14 cellular contexts compared by ENCODE assay signal in the genomic region with DNA sequence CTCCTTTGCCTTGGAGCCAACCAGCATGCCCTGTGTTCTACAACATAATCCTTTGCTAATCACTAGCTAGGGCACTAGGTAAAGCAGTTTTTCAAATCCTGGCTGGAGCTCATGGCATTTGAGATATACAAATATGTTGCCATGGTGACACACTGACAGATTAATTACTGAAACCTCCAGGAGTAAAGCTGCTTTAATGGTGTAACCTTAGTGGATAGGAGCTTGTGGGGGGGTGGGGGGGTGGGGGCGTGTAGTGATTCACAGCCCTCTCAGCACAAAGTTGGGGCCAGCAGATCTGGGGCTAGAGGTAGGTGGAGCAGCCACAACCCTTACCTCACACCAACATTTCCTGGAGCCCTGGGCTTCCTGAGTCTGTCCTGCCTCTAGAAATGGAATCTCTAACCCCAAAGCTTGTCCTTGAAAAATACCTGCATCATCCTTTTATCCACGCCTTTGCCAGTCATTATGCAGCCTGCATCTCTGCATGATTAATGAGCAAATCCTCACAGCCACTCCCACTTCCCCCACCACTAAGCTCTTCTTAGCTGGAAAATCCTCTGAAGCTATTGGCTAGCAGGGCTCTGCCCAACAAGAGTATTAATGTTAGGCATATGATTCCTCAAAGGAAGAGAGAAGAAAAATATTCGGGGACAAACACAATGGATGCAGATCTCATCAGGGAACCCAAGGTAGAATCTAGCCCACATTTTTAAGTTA. TPM values are rescaled to one million over a fixed set of nuclear protein-coding genes. Genes with fewer than 3 reads are reported as not detected.
DNase-seq lines count a peak whose midpoint lies in the region; ATAC-seq and TF ChIP-seq lines count a peak whose summit lies in the region.
"Had no signal": no experiment of that assay in that cellular context is flagged by ENCODE, and none has a peak within 500 bp of the region (broad histone marks: within the 10 kb centered on the region; RNA-seq: fewer than 3 reads in every experiment).

No MANE protein-coding gene starts in this region.

- H3K9me3 ChIP-seq in CD8-positive, alpha-beta memory T cell (ENCODE audit: low read length): no peaks in the 10 kb centered on the region
- H3K9me3 ChIP-seq: lower lobe of right lung, neutrophil had no signal

- no peak overlapping the region for H3K4me3 ChIP-seq in fibroblast of mammary gland (ENCODE audit: control insufficient read depth, low read depth, low read length)
- H3K4me3 ChIP-seq in CD8-positive, alpha-beta memory T cell (ENCODE audit: low read length): no peak overlapping the region
- H3K4me3 ChIP-seq: lower lobe of right lung had no signal

- peaks cover 5 to 16% of the 10 kb centered on the region in 2 donors for H3K27me3 Mint-ChIP-seq in CD8-positive, alpha-beta memory T cell

- no peak for ATAC-seq in HG03108 (IDR thresholded peaks at IDR 0.05; ENCODE audit: unreplicated experiment)
- ATAC-seq: lower lobe of right lung, WTC11 had no signal

- no peaks in the 10 kb centered on the region for H3K36me3 Mint-ChIP-seq in CD8-positive, alpha-beta memory T cell
- H3K36me3 Mint-ChIP-seq: WTC11 had no signal

- H3K27ac ChIP-seq in CD8-positive, alpha-beta memory T cell (ENCODE audit: low read depth, low read length): no peak overlapping the region
- H3K27ac ChIP-seq: lower lobe of right lung, neutrophil had no signal

- H3K4me1 ChIP-seq in CD8-positive, alpha-beta memory T cell (ENCODE audit: insufficient read depth, low read length): no peaks in the 10 kb centered on the region

- H3K36me3 ChIP-seq in CD8-positive, alpha-beta memory T cell (ENCODE audit: insufficient read depth, low read length): no peaks in the 10 kb centered on the region
- H3K36me3 ChIP-seq: lower lobe of right lung, neutrophil had no signal

- H3K4me1 Mint-ChIP-seq in CD8-positive, alpha-beta memory T cell: no peaks in the 10 kb centered on the region
- H3K4me1 Mint-ChIP-seq: WTC11 had no signal

- H3K4me3 Mint-ChIP-seq in CD8-positive, alpha-beta memory T cell: no peak overlapping the region
- H3K4me3 Mint-ChIP-seq: WTC11 had no signal

- no peaks in the 10 kb centered on the region for H3K27me3 ChIP-seq in CD8-positive, alpha-beta memory T cell (ENCODE audit: insufficient read depth, low read length, poor library complexity, severe bottlenecking)

- POLR2A ChIA-PET in HEK293T (lab: Yijun Ruan, JAX): no interaction called here
- POLR2A ChIA-PET in CD8-positive, alpha-beta memory T cell (lab: Charles Lee): no interaction called here

- CTCF ChIA-PET in HEK293T (lab: Yijun Ruan, JAX): no interaction called here
- CTCF ChIA-PET in CD8-positive, alpha-beta memory T cell (lab: Charles Lee): interaction anchor here (0.8 to 1.5 kb wide), 4 partner anchors 35 to 103 kb away, joined by 3 read pairs; no protein-coding TSS in a partner anchor

- H3K9me3 Mint-ChIP-seq in CD8-positive, alpha-beta memory T cell: no peaks in the 10 kb centered on the region

- no peak overlapping the region for H3K27ac Mint-ChIP-seq in CD8-positive, alpha-beta memory T cell
- H3K27ac Mint-ChIP-seq: WTC11 had no signal

- no peak for TF ChIP-seq CTCF in fibroblast of mammary gland (conservative IDR thresholded peaks at IDR 0.05; ENCODE audit: control insufficient read depth, insufficient read depth, low read depth, low read length)

- DNase-seq in Daoy (ENCODE audit: low read depth) (peak; percentile 11), HEK293T (ENCODE audit: extremely low spot score) (no peak), NCI-H748 treated with DMSO at 0.1 percent for 48 hours (lab: John Stamatoyannopoulos, UW) (peak; percentile 17), fibroblast of mammary gland (ENCODE audit: low read depth) (peak; percentile 36), NCI-H510A (lab: John Stamatoyannopoulos, UW) (no peak), C1 segment of cervical spinal cord (lab: John Stamatoyannopoulos, UW) (no peak)
- no peak for DNase-seq in CD8-positive, alpha-beta memory T cell
- DNase-seq: cortex of kidney, lower lobe of right lung, NCI-H1092 treated with DMSO at 0.1 percent for 48 hours, small intestine had no signal

TF ChIP-seq in HEK293T, 16 proteins besides CTCF, POLR2A, EP300 and RAD21:
- TF ChIP-seq SUZ12 (IDR thresholded peaks at IDR 0.05) (no peak), BHLHE40 (IDR thresholded peaks at IDR 0.05; ENCODE audit: borderline replicate concordance) (no peak)
- TF ChIP-seq, protein P1, sequence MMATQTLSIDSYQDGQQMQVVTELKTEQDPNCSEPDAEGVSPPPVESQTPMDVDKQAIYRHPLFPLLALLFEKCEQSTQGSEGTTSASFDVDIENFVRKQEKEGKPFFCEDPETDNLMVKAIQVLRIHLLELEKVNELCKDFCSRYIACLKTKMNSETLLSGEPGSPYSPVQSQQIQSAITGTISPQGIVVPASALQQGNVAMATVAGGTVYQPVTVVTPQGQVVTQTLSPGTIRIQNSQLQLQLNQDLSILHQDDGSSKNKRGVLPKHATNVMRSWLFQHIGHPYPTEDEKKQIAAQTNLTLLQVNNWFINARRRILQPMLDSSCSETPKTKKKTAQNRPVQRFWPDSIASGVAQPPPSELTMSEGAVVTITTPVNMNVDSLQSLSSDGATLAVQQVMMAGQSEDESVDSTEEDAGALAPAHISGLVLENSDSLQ (IDR thresholded peaks at IDR 0.05): peak; percentile 64

RNA-seq across cellular contexts. Expression of a gene that starts 49.0 kb away (rescaled TPM):
- total RNA-seq in Daoy (2014; rRNA removed; shearing (Covaris generic)): 54.9 and 64.8 TPM in 2 replicates
- 10 to 100 TPM; 45.2 to 45.4 TPM for total RNA-seq in CD8-positive, alpha-beta memory T cell
- 150 TPM for polyA plus RNA-seq in CD8-positive, alpha-beta memory T cell

Comparison
In these comparisons a context has a peak if more than half of its experiments do, and no peak if none do; other contexts are left out.
1. DNase-seq: peak in Daoy (single experiment), NCI-H748 treated with DMSO at 0.1 percent for 48 hours (single experiment) and fibroblast of mammary gland (single experiment); none in HEK293T (single experiment), NCI-H510A (single experiment), CD8-positive, alpha-beta memory T cell (0 of 5) and C1 segment of cervical spinal cord (0 of 14).